Comparison of ENCODE assay signal across 28 cellular contexts in the genomic region with DNA sequence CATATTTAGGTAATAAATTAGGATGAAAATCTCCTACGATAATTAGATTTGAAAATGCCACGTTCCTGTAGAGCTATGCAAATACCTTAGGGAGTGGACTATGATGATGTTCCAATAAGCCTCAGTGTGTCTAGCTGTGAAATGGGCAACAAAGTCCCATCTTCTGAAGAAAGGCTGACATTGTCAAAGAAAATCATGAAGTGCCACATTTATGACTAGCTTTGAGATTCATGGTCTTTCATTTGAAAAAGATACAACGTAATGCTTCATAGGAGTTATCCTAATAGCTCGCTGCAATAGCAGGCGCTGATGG. TPM values are rescaled to one million over a fixed set of nuclear protein-coding genes. Genes with fewer than 3 reads are reported as not detected.
DNase-seq lines count a peak whose midpoint lies in the region; ATAC-seq, FAIRE-seq and TF ChIP-seq lines count a peak whose summit lies in the region.
"Had no signal": no experiment of that assay in that cellular context is flagged by ENCODE, and none has a peak within 500 bp of the region (broad histone marks: within the 10 kb centered on the region; RNA-seq: fewer than 3 reads in every experiment).

No MANE protein-coding gene starts in this region.

- WGBS in suprapubic skin, result 83% methylated on average over 5 of the region's 5 CpGs

- H3K9me2 ChIP-seq in PC-3 (replicated peaks; ENCODE audit: low read length), result no peaks in the 10 kb centered on the region

- no peak for TF ChIP-seq POLR2A in suprapubic skin (IDR thresholded peaks at IDR 0.05)

- BruUV-seq in A673 (replicated peaks; lab: Mats Ljungman, UMichigan) (no TSS peak), PC-3 (replicated peaks; lab: Mats Ljungman, UMichigan) (no TSS peak)

- no peak for ATAC-seq in PC-3
- ATAC-seq: GM12878 had no signal

- H3K4me2 ChIP-seq in PC-3 (ENCODE audit: low read length), result no peak overlapping the region
- H3K4me2 ChIP-seq: BLaER1 had no signal

- no peak for TF ChIP-seq EP300 in suprapubic skin (IDR thresholded peaks at IDR 0.05)

- H3K9me3 ChIP-seq in A673 (ENCODE audit: low read depth, low read length, poor library complexity, severe bottlenecking), result no peaks in the 10 kb centered on the region
- no peaks in the 10 kb centered on the region for H3K9me3 ChIP-seq in SK-N-MC (ENCODE audit: low read depth, low read length)
- H3K9me3 ChIP-seq in suprapubic skin, result no peaks in the 10 kb centered on the region
- H3K9me3 ChIP-seq in PC-3 (ENCODE audit: low read length), result no peaks in the 10 kb centered on the region
- H3K9me3 ChIP-seq in BE2C, result no peaks in the 10 kb centered on the region
- H3K9me3 ChIP-seq: BLaER1 had no signal

- H3K79me2 ChIP-seq in PC-3 (ENCODE audit: low read length), result no peaks in the 10 kb centered on the region

- H3K9ac ChIP-seq in SK-N-MC (ENCODE audit: insufficient read length) (no peak overlapping the region), PC-3 (ENCODE audit: low read length) (no peak overlapping the region)
- H3K9ac ChIP-seq: BLaER1 had no signal

- no peaks in the 10 kb centered on the region for H3K27me3 ChIP-seq in A673 (replicated peaks; ENCODE audit: insufficient read depth, low read depth, low read length, poor library complexity)
- no peaks in the 10 kb centered on the region for H3K27me3 ChIP-seq in suprapubic skin
- peaks cover 5% of the 10 kb centered on the region; the same call in 1 of the 2 replicates for H3K27me3 ChIP-seq in PC-3 (ENCODE audit: low read length)
- no peaks in the 10 kb centered on the region for H3K27me3 ChIP-seq in BE2C
- H3K27me3 ChIP-seq: BLaER1 had no signal

- POLR2A ChIA-PET in A673 (lab: Charles Lee; ENCODE audit: low non-redundant PET) (no interaction called here), PC-3 (lab: Charles Lee; ENCODE audit: unreplicated experiment) (interaction anchor here (0.5 kb wide), 1 partner anchor 102 kb away, joined by 3 read pairs; no protein-coding TSS in a partner anchor)

- intact Hi-C loops in A673 (cut with micrococcal nuclease; ENCODE audit: unreplicated experiment) (no loop called here), PC-3 (cut with micrococcal nuclease) (no loop called here)

- DNase-seq in A673 (ENCODE audit: low spot score) (no peak), HTR-8/SVneo (ENCODE audit: insufficient read length, low spot score) (no peak), SK-N-MC (ENCODE audit: low read depth, low spot score) (no peak), suprapubic skin (ENCODE audit: low spot score in 2 of 2) (no peak), PC-3 (no peak), superior temporal gyrus (ENCODE audit: extremely low spot score) (no peak), BE2C (no peak), mesenteric fat pad (ENCODE audit: low spot score) (no peak)
- DNase-seq: 8988T; AML-193; CD4-positive, alpha-beta memory T cell; CD4-positive, CD25-positive, alpha-beta regulatory T cell; CD8-positive, alpha-beta memory T cell; COR-L47; DMS 273 treated with DMSO at 0.1 percent for 48 hours; DMS153; DMS53; DMS79; DND-41; EL; GDM1 had no signal

- FAIRE-seq in HTR-8/SVneo (lab: Jason Lieb, UNC), result peak; percentile 36
- FAIRE-seq: A204.1, GM12878, GM12892, GM18507 had no signal

- no peaks in the 10 kb centered on the region for H3F3A ChIP-seq in PC-3 (ENCODE audit: low read length, unreplicated experiment)

- H3K27ac ChIP-seq in A673 (ENCODE audit: low read depth, low read length, poor library complexity, severe bottlenecking), result peak overlapping the region; percentile 71
- peak overlapping the region; percentile 82 for H3K27ac ChIP-seq in SK-N-MC
- H3K27ac ChIP-seq in suprapubic skin, result peak overlapping the region; percentile 0
- no peak overlapping the region for H3K27ac ChIP-seq in PC-3 (ENCODE audit: low read length)
- H3K27ac ChIP-seq: BLaER1 had no signal

- H2AFZ ChIP-seq in PC-3 (ENCODE audit: low read length), result no peak overlapping the region

- H4K20me1 ChIP-seq in PC-3 (ENCODE audit: low read length), result no peaks in the 10 kb centered on the region
- H4K20me1 ChIP-seq: BLaER1 had no signal

- peak overlapping the region; percentile 14 for H3K4me3 ChIP-seq in A673 (ENCODE audit: low read depth, low read length, poor library complexity, severe bottlenecking)
- peak overlapping the region; percentile 62 for H3K4me3 ChIP-seq in SK-N-MC
- H3K4me3 ChIP-seq in suprapubic skin, result no peak overlapping the region
- H3K4me3 ChIP-seq in PC-3 (ENCODE audit: low read length), result no peak overlapping the region
- no peak overlapping the region for H3K4me3 ChIP-seq in BE2C (ENCODE audit: low read depth, low read length)
- H3K4me3 ChIP-seq: BLaER1, GM12878 had no signal

- H3K36me3 ChIP-seq in A673 (ENCODE audit: insufficient read depth, low read length, poor library complexity, severe bottlenecking) (no peaks in the 10 kb centered on the region), SK-N-MC (ENCODE audit: insufficient read depth, low read length) (no peaks in the 10 kb centered on the region), suprapubic skin (no peaks in the 10 kb centered on the region), PC-3 (ENCODE audit: low read depth, low read length) (no peaks in the 10 kb centered on the region), BE2C (no peaks in the 10 kb centered on the region)
- H3K36me3 ChIP-seq: BLaER1 had no signal

- H3K4me1 ChIP-seq in A673 (ENCODE audit: insufficient read depth, low read length, poor library complexity, severe bottlenecking) (peaks cover 25% of the 10 kb centered on the region), suprapubic skin (no peaks in the 10 kb centered on the region), PC-3 (ENCODE audit: insufficient read depth, low read length) (no peaks in the 10 kb centered on the region), BE2C (no peaks in the 10 kb centered on the region)

- TF ChIP-seq CTCF in A673 (conservative IDR thresholded peaks at IDR 0.05; ENCODE audit: low read depth, low read length), result no peak
- TF ChIP-seq CTCF in suprapubic skin (IDR thresholded peaks at IDR 0.05), result no peak
- TF ChIP-seq CTCF in PC-3 (conservative IDR thresholded peaks at IDR 0.05; ENCODE audit: low read depth, low read length), result no peak
- TF ChIP-seq CTCF in BE2C (IDR thresholded peaks at IDR 0.05; ENCODE audit: low read depth, low read length), result no peak

- CTCF ChIA-PET in A673 (lab: Charles Lee) (no interaction called here), PC-3 (lab: Charles Lee) (interaction anchor here (0.7 to 1.7 kb wide), 2 partner anchors 106 to 114 kb away, joined by 3 to 4 read pairs; partner anchors contain the start of gene PFDN4)

RNA-seq across cellular contexts. Expression of gene BCAS1, which starts 23.8 kb away (rescaled TPM):
- total RNA-seq in A673 (2021), result 1.4 and 2.6 TPM in 2 replicates
- 1 to 10 TPM; 1.7 to 3.4 (median 2.1) TPM for total RNA-seq in suprapubic skin
- total RNA-seq in PC-3 (2014; rRNA removed), result 0.18 and 0.35 TPM in 2 replicates
- polyA plus RNA-seq in BE2C (2012; ENCODE audit: insufficient read depth, insufficient read length, low read depth), result 1.4 TPM
- total RNA-seq in mesenteric fat pad, result 0.51 TPM
- total RNA-seq: Daoy, G401 had no signal

Comparison
In these comparisons a context has a peak if more than half of its experiments do, and no peak if none do; other contexts are left out.
1. H3K4me3 ChIP-seq: peak in A673 (single experiment) and SK-N-MC (single experiment); none in suprapubic skin (single experiment), PC-3 (single experiment) and BE2C (single experiment).